In genomic region chr9:127844821-127845359, GRCh38 we compare ENCODE assay signal across 2 cellular contexts.
TF ChIP-seq lines count a peak whose summit lies in the region.

No MANE protein-coding gene starts in this region.

TF ChIP-seq in K562, 482 proteins besides CTCF, POLR2A, EP300 and RAD21:
- TF ChIP-seq GABPB2 (CRISPR knock-in tag; conservative IDR thresholded peaks at IDR 0.05) (no peak), TEAD1 (CRISPR knock-in tag; IDR thresholded peaks at IDR 0.05) (no peak), ZNF24 (IDR thresholded peaks at IDR 0.05) (no peak), YY1 (IDR thresholded peaks at IDR 0.05; ENCODE audit: borderline replicate concordance in 1 of 3, control insufficient read depth in 1 of 3, extremely low read depth in 1 of 3, insufficient read depth in 3 of 3, insufficient read length in 1 of 3, insufficient replicate concordance in 2 of 3, low read depth in 1 of 3, low read length in 2 of 3) (peak in 1 of 3 experiments; percentile 8), FOXP4 (CRISPR knock-in tag; IDR thresholded peaks at IDR 0.05; ENCODE audit: borderline replicate concordance) (no peak), SMARCB1 (IDR thresholded peaks at IDR 0.05; ENCODE audit: insufficient read length, low read depth) (no peak), TCFL5 (CRISPR knock-in tag; conservative IDR thresholded peaks at IDR 0.05) (no peak), NR2C1 (IDR thresholded peaks at IDR 0.05) (no peak), NR2C1 (tag; IDR thresholded peaks at IDR 0.05) (0 out of 2 replicates have a peak, but pooled peaks have one; percentile 19), SMARCA4 (IDR thresholded peaks at IDR 0.05) (no peak), NCOA4 (IDR thresholded peaks at IDR 0.05; ENCODE audit: partially characterized antibody) (no peak), CC2D1A (IDR thresholded peaks at IDR 0.05) (no peak), ZC3H11A (IDR thresholded peaks at IDR 0.05; ENCODE audit: low read depth, low read length) (no peak), GTF2E2 (tag; IDR thresholded peaks at IDR 0.05) (no peak), ID3 (CRISPR knock-in tag; IDR thresholded peaks at IDR 0.05) (no peak), ID3 (tag; IDR thresholded peaks at IDR 0.05) (no peak), CREB3 (tag; conservative IDR thresholded peaks at IDR 0.05; ENCODE audit: low read depth) (no peak), HINFP (tag; conservative IDR thresholded peaks at IDR 0.05; ENCODE audit: low read depth) (no peak), SPI1 (IDR thresholded peaks at IDR 0.05; ENCODE audit: borderline replicate concordance, low read depth, low read length) (peak; percentile 80), ZNF140 (CRISPR knock-in tag; IDR thresholded peaks at IDR 0.05) (no peak), KDM2B (CRISPR knock-in tag; IDR thresholded peaks at IDR 0.05) (no peak), MBD1 (CRISPR knock-in tag; IDR thresholded peaks at IDR 0.05) (no peak), HMGXB4 (CRISPR knock-in tag; IDR thresholded peaks at IDR 0.05) (no peak)

TF ChIP-seq in GM12891, 5 proteins besides CTCF, POLR2A, EP300 and RAD21:
- no peak for TF ChIP-seq PAX5 (IDR thresholded peaks at IDR 0.05; ENCODE audit: insufficient read depth, low read length, severe bottlenecking)
- no peak for TF ChIP-seq SPI1 (IDR thresholded peaks at IDR 0.05; ENCODE audit: low read depth, low read length)
- no peak for TF ChIP-seq POU2F2 (IDR thresholded peaks at IDR 0.05; ENCODE audit: low read depth, low read length)
- TF ChIP-seq TAF1 (IDR thresholded peaks at IDR 0.05; ENCODE audit: low read depth, low read length) = no peak
- no peak for TF ChIP-seq POLR2AphosphoS5 (IDR thresholded peaks at IDR 0.05; ENCODE audit: low read depth, low read length)
